ENCODE assay signal across 10 cellular contexts in genomic region chr2:19356545-19357382, GRCh38. TPM values are rescaled to one million over a fixed set of nuclear protein-coding genes. Genes with fewer than 3 reads are reported as not detected.
A peak's percentile ranks its signal among the peaks of the same experiment; 100 is the strongest.
DNase-seq lines count a peak whose midpoint lies in the region; ATAC-seq and TF ChIP-seq lines count a peak whose summit lies in the region.
"Had no signal": no experiment of that assay in that cellular context is flagged by ENCODE, and none has a peak within 500 bp of the region (broad histone marks: within the 10 kb centered on the region; RNA-seq: fewer than 3 reads in every experiment).

No MANE protein-coding gene starts in this region.

- peak overlapping the region; percentile 62 for H3K27ac Mint-ChIP-seq in activated naive CD4-positive, alpha-beta T cell treated with anti-CD3 and anti-CD28 coated beads, Interleukin-2, amount 50 U/mL, for 24 hours
- peak overlapping the region; percentile 3 for H3K27ac Mint-ChIP-seq in memory B cell
- peak overlapping the region in 1 of 2 donors; percentile 29 for H3K27ac Mint-ChIP-seq in activated naive CD4-positive, alpha-beta T cell treated with anti-CD3 and anti-CD28 coated beads, Interleukin-2, amount 50 U/mL, for 72 hours

- H3K4me3 Mint-ChIP-seq in activated naive CD4-positive, alpha-beta T cell treated with anti-CD3 and anti-CD28 coated beads, Interleukin-2, amount 50 U/mL, for 24 hours = peak overlapping the region; percentile 55
- no peak overlapping the region for H3K4me3 Mint-ChIP-seq in memory B cell

- H3K36me3 Mint-ChIP-seq in activated naive CD4-positive, alpha-beta T cell treated with anti-CD3 and anti-CD28 coated beads, Interleukin-2, amount 50 U/mL, for 24 hours = no peaks in the 10 kb centered on the region
- no peaks in the 10 kb centered on the region for H3K36me3 Mint-ChIP-seq in memory B cell
- H3K36me3 Mint-ChIP-seq in activated naive CD4-positive, alpha-beta T cell treated with anti-CD3 and anti-CD28 coated beads, Interleukin-2, amount 50 U/mL, for 72 hours = peaks cover 8 to 48% of the 10 kb centered on the region in 2 donors

- H3K27me3 Mint-ChIP-seq in activated naive CD4-positive, alpha-beta T cell treated with anti-CD3 and anti-CD28 coated beads, Interleukin-2, amount 50 U/mL, for 24 hours = peaks cover 66% of the 10 kb centered on the region
- H3K27me3 Mint-ChIP-seq in memory B cell = peaks cover 46% of the 10 kb centered on the region

- H3K4me3 ChIP-seq in breast epithelium (peak overlapping the region; percentile 59 to 80 (median 71)), tibial nerve (peak overlapping the region; percentile 33 to 55 (median 48))

- TF ChIP-seq POLR2A in breast epithelium (IDR thresholded peaks at IDR 0.05) = no peak
- no peak for TF ChIP-seq POLR2A in tibial nerve (IDR thresholded peaks at IDR 0.05)

- ATAC-seq in memory B cell (ENCODE audit: low read depth) = no peak
- no peak for ATAC-seq in activated naive CD4-positive, alpha-beta T cell treated with anti-CD3 and anti-CD28 coated beads, Interleukin-2, amount 50 U/mL, for 72 hours

- H3K4me1 ChIP-seq in breast epithelium = no peaks in the 10 kb centered on the region
- H3K4me1 ChIP-seq in tibial nerve = peaks cover 0 to 66% (median 16%) of the 10 kb centered on the region in 4 donors

- H3K27ac ChIP-seq in breast epithelium = peak overlapping the region; percentile 74 to 92
- H3K27ac ChIP-seq in tibial nerve = peak overlapping the region in 1 of 4 donors; percentile 58

- no peaks in the 10 kb centered on the region for H3K9me3 Mint-ChIP-seq in activated naive CD4-positive, alpha-beta T cell treated with anti-CD3 and anti-CD28 coated beads, Interleukin-2, amount 50 U/mL, for 24 hours
- H3K9me3 Mint-ChIP-seq in memory B cell = no peaks in the 10 kb centered on the region
- no peaks in the 10 kb centered on the region for H3K9me3 Mint-ChIP-seq in activated naive CD4-positive, alpha-beta T cell treated with anti-CD3 and anti-CD28 coated beads, Interleukin-2, amount 50 U/mL, for 72 hours

- TF ChIP-seq EP300 in tibial nerve (IDR thresholded peaks at IDR 0.05) = peak in 1 of 2 donors; percentile 64

- 26 to 33% methylated on average over 42 to 53 of the region's 54 CpGs for WGBS in tibial nerve, 2 donors

- intact Hi-C loops in breast epithelium (cut with DNase I; ENCODE audit: low total_unique reads) = no loop called here

- DNase-seq in activated naive CD4-positive, alpha-beta T cell treated with anti-CD3 and anti-CD28 coated beads, Interleukin-2, amount 50 U/mL, for 16 hours = no peak
- no peak for DNase-seq in breast epithelium (ENCODE audit: low spot score in 2 of 2)
- DNase-seq in memory B cell (ENCODE audit: low spot score in 2 of 2) = peak in 1 of 2 donors; percentile 22
- no peak for DNase-seq in tibial nerve (ENCODE audit: low spot score in 2 of 2)
- no peak for DNase-seq in NCI-H2029 treated with DMSO at 0.1 percent for 48 hours (lab: John Stamatoyannopoulos, UW)
- DNase-seq in activated naive CD4-positive, alpha-beta T cell treated with anti-CD3 and anti-CD28 coated beads, Interleukin-2, amount 50 U/mL, for 72 hours (ENCODE audit: low spot score in 2 of 2) = no peak
- DNase-seq in nucleus accumbens (lab: John Stamatoyannopoulos, UW) = no peak
- DNase-seq: caudate nucleus had no signal

- H3K27me3 ChIP-seq in breast epithelium (peaks cover 0 to 30% of the 10 kb centered on the region in 2 donors), tibial nerve (peaks cover 0 to 100% of the 10 kb centered on the region in 2 donors)

- H3K9me3 ChIP-seq in breast epithelium (no peaks in the 10 kb centered on the region), tibial nerve (no peaks in the 10 kb centered on the region)

- no peak for TF ChIP-seq CTCF in breast epithelium (IDR thresholded peaks at IDR 0.05)
- no peak for TF ChIP-seq CTCF in tibial nerve (IDR thresholded peaks at IDR 0.05)

- no peaks in the 10 kb centered on the region for H3K36me3 ChIP-seq in breast epithelium
- H3K36me3 ChIP-seq in tibial nerve = no peaks in the 10 kb centered on the region

- peaks cover 40% of the 10 kb centered on the region for H3K4me1 Mint-ChIP-seq in activated naive CD4-positive, alpha-beta T cell treated with anti-CD3 and anti-CD28 coated beads, Interleukin-2, amount 50 U/mL, for 24 hours
- peaks cover 16% of the 10 kb centered on the region for H3K4me1 Mint-ChIP-seq in memory B cell

RNA-seq across cellular contexts. Expression of gene OSR1, which starts 1.7 kb away (rescaled TPM):
- 10 to 100 TPM; 18.7 to 40.0 (median 34.1) TPM for total RNA-seq in breast epithelium
- total RNA-seq in tibial nerve = 10 to 100 TPM in 3 of 4 donors, 1 to 10 TPM in 1; 8.5 to 22.7 (median 17.9) TPM
- not detected for total RNA-seq in activated naive CD4-positive, alpha-beta T cell treated with anti-CD3 and anti-CD28 coated beads, Interleukin-2, amount 50 U/mL, for 72 hours
- total RNA-seq: pulmonary artery endothelial cell had no signal

Comparison
In these comparisons a context has a peak if more than half of its experiments do, and no peak if none do; other contexts are left out.
1. RNA of gene OSR1, which starts 1.7 kb away (total RNA-seq): 18.7 to 40.0 TPM in breast epithelium and 8.5 to 22.7 TPM in tibial nerve; not detected in activated naive CD4-positive, alpha-beta T cell treated with anti-CD3 and anti-CD28 coated beads, Interleukin-2, amount 50 U/mL, for 72 hours; every median in the first group is over 4 times any median in the second.